In the genomic region with DNA sequence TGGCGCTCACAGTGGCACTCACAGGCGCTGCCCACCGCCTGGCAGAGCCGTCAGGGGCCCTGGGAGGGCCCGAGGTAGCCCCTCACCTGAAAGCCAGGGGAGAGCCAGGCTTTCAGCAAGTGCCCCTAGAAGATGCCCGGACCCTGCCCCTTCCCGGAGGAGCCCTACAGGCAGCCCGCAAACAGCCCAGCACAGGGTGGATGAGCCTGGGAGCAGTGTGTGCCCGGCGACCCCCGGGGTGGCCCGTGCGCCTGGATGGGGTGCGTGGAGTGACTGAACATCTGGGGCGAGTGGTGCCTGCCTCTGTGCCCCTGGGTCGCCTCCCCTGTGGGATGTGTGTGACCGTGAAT, we compare ENCODE assay signal across 13 cellular contexts. TPM values are rescaled to one million over a fixed set of nuclear protein-coding genes. Genes with fewer than 3 reads are reported as not detected.
A peak's percentile ranks its signal among the peaks of the same experiment; 100 is the strongest.
DNase-seq lines count a peak whose midpoint lies in the region; ATAC-seq, FAIRE-seq and TF ChIP-seq lines count a peak whose summit lies in the region.
"Had no signal": no experiment of that assay in that cellular context is flagged by ENCODE, and none has a peak within 500 bp of the region (broad histone marks: within the 10 kb centered on the region; RNA-seq: fewer than 3 reads in every experiment).

No MANE protein-coding gene starts in this region.

- H3K4me1 ChIP-seq in esophagus squamous epithelium = peaks cover 16 to 48% (median 21%) of the 10 kb centered on the region in 3 donors
- peaks cover 0 to 5% (median 0%) of the 10 kb centered on the region in 3 donors for H3K4me1 ChIP-seq in pancreas

- ATAC-seq in activated T-cell treated with anti-CD3 and anti-CD28 coated beads, Interleukin-2, amount 50 U/mL, for 4 hours = no peak
- ATAC-seq in stimulated activated memory B cell treated with anti-CD40 and anti-IgM and Interleukin-4, amounts not matched to agents 10 μg/mL and 1 μg/mL and 100 μg/mL, for 72 hours = no peak
- ATAC-seq in pancreas = no peak

- peaks cover 75% of the 10 kb centered on the region for H3K27me3 Mint-ChIP-seq in activated T-cell treated with anti-CD3 and anti-CD28 coated beads, Interleukin-2, amount 50 U/mL, for 4 hours (ENCODE audit: low read depth)
- peaks cover 76% of the 10 kb centered on the region for H3K27me3 Mint-ChIP-seq in stimulated activated memory B cell treated with anti-CD40 and anti-IgM and Interleukin-4, amounts not matched to agents 10 μg/mL and 1 μg/mL and 100 μg/mL, for 72 hours

- H3K36me3 ChIP-seq in esophagus squamous epithelium = no peaks in the 10 kb centered on the region
- no peaks in the 10 kb centered on the region for H3K36me3 ChIP-seq in pancreas

- WGBS in esophagus squamous epithelium, 2 donors = 30% methylated on average over 2 of the region's 17 CpGs; no CpG with 5 or more reads in 1 of the 2 donors
- 9 to 12% methylated on average over 17 of the region's 17 CpGs for WGBS in pancreas, 2 donors

- no peaks in the 10 kb centered on the region for H3K36me3 Mint-ChIP-seq in activated T-cell treated with anti-CD3 and anti-CD28 coated beads, Interleukin-2, amount 50 U/mL, for 4 hours (ENCODE audit: insufficient read depth)
- H3K36me3 Mint-ChIP-seq in stimulated activated memory B cell treated with anti-CD40 and anti-IgM and Interleukin-4, amounts not matched to agents 10 μg/mL and 1 μg/mL and 100 μg/mL, for 72 hours = no peaks in the 10 kb centered on the region

- H3K27ac Mint-ChIP-seq in stimulated activated memory B cell treated with anti-CD40 and anti-IgM and Interleukin-4, amounts not matched to agents 10 μg/mL and 1 μg/mL and 100 μg/mL, for 72 hours = no peak overlapping the region

- peaks cover 11 to 96% (median 17%) of the 10 kb centered on the region in 4 donors for H3K27me3 ChIP-seq in esophagus squamous epithelium
- H3K27me3 ChIP-seq in pancreas = peaks cover 0 to 28% (median 5%) of the 10 kb centered on the region in 4 donors

- intact Hi-C loops in esophagus squamous epithelium (cut with DNase I) (no loop called here), pancreas (cut with DNase I) (no loop called here)

- no peaks in the 10 kb centered on the region for H3K9me3 Mint-ChIP-seq in activated T-cell treated with anti-CD3 and anti-CD28 coated beads, Interleukin-2, amount 50 U/mL, for 4 hours
- no peaks in the 10 kb centered on the region for H3K9me3 Mint-ChIP-seq in stimulated activated memory B cell treated with anti-CD40 and anti-IgM and Interleukin-4, amounts not matched to agents 10 μg/mL and 1 μg/mL and 100 μg/mL, for 72 hours

- H3K27ac ChIP-seq in esophagus squamous epithelium (peak overlapping the region in 1 of 4 donors; percentile 52), pancreas (no peak overlapping the region)

- H3K4me3 Mint-ChIP-seq in activated T-cell treated with anti-CD3 and anti-CD28 coated beads, Interleukin-2, amount 50 U/mL, for 4 hours = peak overlapping the region; percentile 47
- peak overlapping the region; percentile 12 for H3K4me3 Mint-ChIP-seq in stimulated activated memory B cell treated with anti-CD40 and anti-IgM and Interleukin-4, amounts not matched to agents 10 μg/mL and 1 μg/mL and 100 μg/mL, for 72 hours

- peaks cover 11% of the 10 kb centered on the region for H3K4me1 Mint-ChIP-seq in activated T-cell treated with anti-CD3 and anti-CD28 coated beads, Interleukin-2, amount 50 U/mL, for 4 hours (ENCODE audit: low read depth)
- H3K4me1 Mint-ChIP-seq in stimulated activated memory B cell treated with anti-CD40 and anti-IgM and Interleukin-4, amounts not matched to agents 10 μg/mL and 1 μg/mL and 100 μg/mL, for 72 hours = peaks cover 30% of the 10 kb centered on the region

- H3K9me3 ChIP-seq in esophagus squamous epithelium = no peaks in the 10 kb centered on the region
- no peaks in the 10 kb centered on the region for H3K9me3 ChIP-seq in pancreas

- no peak for FAIRE-seq in pancreas (lab: Jason Lieb, UNC)

- DNase-seq in activated T-cell treated with anti-CD3 and anti-CD28 coated beads, Interleukin-2, amount 50 U/mL, for 4 hours = no peak
- DNase-seq in activated T-cell treated with anti-CD3 and anti-CD28 coated beads for 4 hours = no peak
- DNase-seq in esophagus squamous epithelium (lab: John Stamatoyannopoulos, UW) = no peak
- no peak for DNase-seq in pancreas
- DNase-seq in AG20443 (ENCODE audit: low spot score) = no peak
- DNase-seq: 8988T, activated gamma-delta T cell, DMS79, head of caudate nucleus, midbrain, NCI-H2081 treated with DMSO at 0.1 percent for 48 hours had no signal

- TF ChIP-seq CTCF in esophagus squamous epithelium (IDR thresholded peaks at IDR 0.05) (no peak), pancreas (IDR thresholded peaks at IDR 0.05) (no peak)

- no peak for TF ChIP-seq POLR2A in esophagus squamous epithelium (IDR thresholded peaks at IDR 0.05)

- H3K4me3 ChIP-seq in esophagus squamous epithelium (peak overlapping the region; percentile 28 to 63 (median 41)), pancreas (no peak overlapping the region)

RNA-seq across cellular contexts. Expression of a gene that starts 1.4 kb away (rescaled TPM):
- under 1 TPM in 2 of 3 donors, not detected in 1; 0.32 to 0.76 TPM for total RNA-seq in activated T-cell treated with anti-CD3 and anti-CD28 coated beads, Interleukin-2, amount 50 U/mL, for 4 hours
- total RNA-seq in esophagus squamous epithelium (10 to 100 TPM; 13.2 to 82.6 (median 19.3) TPM), pancreas (1 to 10 TPM in 5 of 6 donors, under 1 TPM in 1; 0.87 to 9.1 (median 4.1) TPM)
- polyA plus RNA-seq in pancreas = 10 to 100 TPM in 1 of 2 donors, 1 to 10 TPM in 1; 9.6 to 20.3 TPM

RNA-seq across cellular contexts. Expression of a gene that starts 7.5 kb away (rescaled TPM):
- total RNA-seq in activated T-cell treated with anti-CD3 and anti-CD28 coated beads, Interleukin-2, amount 50 U/mL, for 4 hours = not detected
- 1 to 10 TPM in 1 of 4 donors, under 1 TPM in 1, not detected in 2; 0.18 to 2.7 TPM for total RNA-seq in esophagus squamous epithelium
- total RNA-seq in pancreas = 1 to 10 TPM in 2 of 6 donors, under 1 TPM in 4; 0.56 to 4.4 (median 0.94) TPM
- polyA plus RNA-seq in pancreas = 1 to 10 TPM; 5.2 to 8.9 TPM
- total RNA-seq: dermis microvascular lymphatic vessel endothelial cell had no signal

RNA-seq across cellular contexts. Expression of a gene that starts 16.6 kb away (rescaled TPM):
- total RNA-seq in activated T-cell treated with anti-CD3 and anti-CD28 coated beads, Interleukin-2, amount 50 U/mL, for 4 hours = 100 to 1,000 TPM in 2 of 3 donors, 10 to 100 TPM in 1; 99.7 to 139 (median 119) TPM
- total RNA-seq in esophagus squamous epithelium (10 to 100 TPM; 46.8 to 69.0 (median 56.6) TPM), pancreas (10 to 100 TPM; 30.0 to 46.2 (median 36.1) TPM)
- polyA plus RNA-seq in pancreas = 100 to 1,000 TPM; 122 to 158 TPM

RNA-seq across cellular contexts. Expression of a gene that starts 31.7 kb away (rescaled TPM):
- 10 to 100 TPM; 14.7 to 20.3 (median 17.0) TPM for total RNA-seq in activated T-cell treated with anti-CD3 and anti-CD28 coated beads, Interleukin-2, amount 50 U/mL, for 4 hours
- total RNA-seq in esophagus squamous epithelium (1 to 10 TPM; 1.6 to 6.6 (median 3.4) TPM), pancreas (1 to 10 TPM; 4.6 to 7.8 (median 6.0) TPM)
- polyA plus RNA-seq in pancreas = 1 to 10 TPM; 3.2 to 4.1 TPM

RNA-seq across cellular contexts. Expression of a gene that starts 33.5 kb away (rescaled TPM):
- total RNA-seq in activated T-cell treated with anti-CD3 and anti-CD28 coated beads, Interleukin-2, amount 50 U/mL, for 4 hours = 1,000 to 10,000 TPM; 1,928 to 2,027 (median 1,945) TPM
- total RNA-seq in esophagus squamous epithelium (100 to 1,000 TPM; 445 to 799 (median 753) TPM), pancreas (100 to 1,000 TPM; 522 to 838 (median 679) TPM)
- polyA plus RNA-seq in pancreas = 100 to 1,000 TPM; 402 to 680 TPM

Comparison
In these comparisons a context has a peak if more than half of its experiments do, and no peak if none do; other contexts are left out.
1. H3K4me3 ChIP-seq: peak in esophagus squamous epithelium (4 of 4); none in pancreas (0 of 4).